Comparison of ENCODE assay signal across 1 cellular context in the genomic region with DNA sequence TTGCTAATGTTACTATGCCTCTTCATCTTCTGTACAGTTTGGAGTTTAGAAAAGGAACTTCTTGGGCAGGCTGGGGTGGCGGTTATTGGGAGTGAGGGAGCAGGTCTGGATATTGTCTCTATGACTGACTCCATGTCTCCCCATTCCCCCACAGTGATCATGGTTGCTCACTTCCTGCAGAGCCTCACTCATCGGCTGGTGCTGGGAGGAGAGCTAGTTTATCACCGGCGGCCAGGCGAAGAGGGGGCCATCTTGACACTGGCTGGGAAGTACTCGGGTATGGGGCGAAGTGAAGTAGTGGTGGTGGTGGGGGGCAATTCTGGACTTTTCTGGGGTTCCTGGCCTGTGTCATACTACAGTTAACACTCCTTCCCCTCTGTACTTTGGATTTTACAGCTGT.
TF ChIP-seq lines count a peak whose summit lies in the region.

No MANE protein-coding gene starts in this region.

TF ChIP-seq in GM23338, 12 proteins besides CTCF, POLR2A, EP300 and RAD21 (continued from another document):
- TF ChIP-seq EZH2 (IDR thresholded peaks at IDR 0.05; ENCODE audit: low read depth, unreplicated experiment) (no peak), ZNF114 (CRISPR knock-in tag; IDR thresholded peaks at IDR 0.05) (no peak)
